ENCODE assay signal across 24 cellular contexts in genomic region chr2:174217883-174218282, GRCh38.
"Had no signal": no experiment of that assay in that cellular context is flagged by ENCODE, and none has a peak within 500 bp of the region (broad histone marks: within the 10 kb centered on the region; RNA-seq: fewer than 3 reads in every experiment).

No MANE protein-coding gene starts in this region.

- H3K4me1 Mint-ChIP-seq: activated CD4-positive, alpha-beta T cell treated with anti-CD3 and anti-CD28 coated beads, Interleukin-2, amount 10 ng/mL, durations not matched to agents 24 days and 14 days; activated naive CD8-positive, alpha-beta T cell treated with anti-CD3 and anti-CD28 coated beads, Interleukin-2, amount 10 ng/mL, durations not matched to agents 7 days and 5 days had no signal

- H3K9ac ChIP-seq: parathyroid adenoma had no signal

- H3K27ac Mint-ChIP-seq: activated CD4-positive, alpha-beta T cell treated with anti-CD3 and anti-CD28 coated beads, Interleukin-2, amount 10 ng/mL, durations not matched to agents 24 days and 14 days; activated CD8-positive, alpha-beta T cell treated with anti-CD3 and anti-CD28 coated beads, Interleukin-2, amount 10 ng/mL, durations not matched to agents 7 days and 5 days; activated naive CD8-positive, alpha-beta T cell treated with anti-CD3 and anti-CD28 coated beads, Interleukin-2, amount 10 ng/mL, durations not matched to agents 7 days and 5 days; memory B cell; naive thymus-derived CD4-positive, alpha-beta T cell had no signal

- H3K9me3 Mint-ChIP-seq: activated CD4-positive, alpha-beta T cell treated with anti-CD3 and anti-CD28 coated beads, Interleukin-2, amount 10 ng/mL, durations not matched to agents 24 days and 14 days; activated naive CD8-positive, alpha-beta T cell treated with anti-CD3 and anti-CD28 coated beads, Interleukin-2, amount 10 ng/mL, durations not matched to agents 7 days and 5 days; memory B cell; naive thymus-derived CD4-positive, alpha-beta T cell had no signal

- H3K27me3 ChIP-seq: dorsolateral prefrontal cortex, neutrophil, right atrium auricular region, tibial nerve, uterus had no signal

- H3K4me3 Mint-ChIP-seq: activated CD4-positive, alpha-beta T cell treated with anti-CD3 and anti-CD28 coated beads, Interleukin-2, amount 10 ng/mL, durations not matched to agents 24 days and 14 days; activated CD8-positive, alpha-beta T cell treated with anti-CD3 and anti-CD28 coated beads, Interleukin-2, amount 10 ng/mL, durations not matched to agents 7 days and 5 days; activated naive CD8-positive, alpha-beta T cell treated with anti-CD3 and anti-CD28 coated beads, Interleukin-2, amount 10 ng/mL, durations not matched to agents 7 days and 5 days; memory B cell; naive thymus-derived CD4-positive, alpha-beta T cell had no signal

- H3K27me3 Mint-ChIP-seq: activated CD4-positive, alpha-beta T cell treated with anti-CD3 and anti-CD28 coated beads, Interleukin-2, amount 10 ng/mL, durations not matched to agents 24 days and 14 days; activated naive CD8-positive, alpha-beta T cell treated with anti-CD3 and anti-CD28 coated beads, Interleukin-2, amount 10 ng/mL, durations not matched to agents 7 days and 5 days; memory B cell; naive thymus-derived CD4-positive, alpha-beta T cell had no signal

- H3K4me1 ChIP-seq: parathyroid adenoma, right atrium auricular region, tibial nerve, uterus had no signal

- DNase-seq: activated CD4-positive, alpha-beta T cell treated with anti-CD3 and anti-CD28 coated beads, Interleukin-2, amount 10 ng/mL, durations not matched to agents 24 days and 14 days; activated CD4-positive, CD25-positive, alpha-beta regulatory T cell; activated CD8-positive, alpha-beta memory T cell treated with anti-CD3 and anti-CD28 coated beads, Interleukin-2, amount 50 U/mL, for 4 hours; activated CD8-positive, alpha-beta T cell treated with anti-CD3 and anti-CD28 coated beads, Interleukin-2, amount 10 ng/mL, durations not matched to agents 7 days and 5 days; activated naive CD4-positive, alpha-beta T cell; activated naive CD8-positive, alpha-beta T cell treated with anti-CD3 and anti-CD28 coated beads, Interleukin-2, amount 10 ng/mL, durations not matched to agents 7 days and 5 days; dorsolateral prefrontal cortex; hippocampal formation; left ventricle myocardium superior; mucosa of descending colon; naive thymus-derived CD4-positive, alpha-beta T cell; stimulated activated CD4-positive, alpha-beta T cell treated with anti-CD3 and anti-CD28 coated beads, Interleukin-4, amount 100 ng/mL, for 4 hours; stimulated activated CD8-positive, alpha-beta memory T cell treated with anti-CD3 and anti-CD28 coated beads, Interleukin-4, amount 100 ng/mL, for 48 hours; stimulated activated naive CD4-positive, alpha-beta T cell treated with Interleukin-2 at 50 U/mL for 16 hours; substantia nigra; T-helper 2 cell; uterus had no signal

- ATAC-seq: activated CD8-positive, alpha-beta T cell treated with anti-CD3 and anti-CD28 coated beads, Interleukin-2, amount 10 ng/mL, durations not matched to agents 7 days and 5 days; left ventricle myocardium superior; mucosa of descending colon; naive thymus-derived CD4-positive, alpha-beta T cell had no signal

- H3K4me3 ChIP-seq: dorsolateral prefrontal cortex, mucosa of descending colon, right atrium auricular region, skin epidermis, tibial nerve, uterus had no signal

- FAIRE-seq: TTC549 had no signal

- H3K36me3 ChIP-seq: right atrium auricular region, uterus had no signal

- H3K9me3 ChIP-seq: mucosa of descending colon, neutrophil, right atrium auricular region, tibial nerve, uterus had no signal

- H3K27ac ChIP-seq: dorsolateral prefrontal cortex, neutrophil, parathyroid adenoma, right atrium auricular region, skin epidermis, tibial nerve, uterus had no signal
